10 cellular contexts compared by ENCODE assay signal in genomic region chr4:169179609-169180526, GRCh38.
DNase-seq lines count a peak whose midpoint lies in the region; ATAC-seq and TF ChIP-seq lines count a peak whose summit lies in the region.
"Had no signal": no experiment of that assay in that cellular context is flagged by ENCODE, and none has a peak within 500 bp of the region (broad histone marks: within the 10 kb centered on the region; RNA-seq: fewer than 3 reads in every experiment).

No MANE protein-coding gene starts in this region.

- peaks cover 5% of the 10 kb centered on the region for H3F3A ChIP-seq in smooth muscle cell (ENCODE audit: low read depth)

- no peak overlapping the region for H3K4me3 ChIP-seq in lung
- H3K4me3 ChIP-seq in smooth muscle cell: peak overlapping the region; percentile 24
- H3K4me3 ChIP-seq in ascending aorta: peak overlapping the region in 1 of 2 donors; percentile 34

- intact Hi-C loops in ascending aorta (cut with DNase I): no loop called here

- H3K36me3 ChIP-seq in lung (ENCODE audit: control insufficient read depth in 2 of 2, insufficient read depth in 2 of 2, low read length in 2 of 2) (no peaks in the 10 kb centered on the region), smooth muscle cell (ENCODE audit: low read depth) (no peaks in the 10 kb centered on the region), ascending aorta (no peaks in the 10 kb centered on the region)

- peak; percentile 36 for DNase-seq in NCI-H1417 treated with DMSO at 0.1 percent for 48 hours (lab: John Stamatoyannopoulos, UW)
- peak in 1 of 61 donors; percentile 14 for DNase-seq in caudate nucleus (lab: John Stamatoyannopoulos, UW)
- DNase-seq in lung (ENCODE audit: low spot score): no peak
- DNase-seq in smooth muscle cell (lab: John Stamatoyannopoulos, UW; ENCODE audit: unreplicated experiment): no peak
- no peak for DNase-seq in ascending aorta (ENCODE audit: low spot score in 2 of 2)
- no peak for DNase-seq in ecto neural progenitor cell (ENCODE audit: low spot score)
- DNase-seq in inferior parietal cortex (ENCODE audit: extremely low spot score): no peak
- DNase-seq: naive B cell, T-helper 2 cell had no signal

- peak; percentile 58 for ATAC-seq in lung (ENCODE audit: insufficient read depth, low FRiP score)
- ATAC-seq in HG03354 (IDR thresholded peaks at IDR 0.05; ENCODE audit: poor library complexity, severe bottlenecking, unreplicated experiment): no peak

- no peak overlapping the region for H2AFZ ChIP-seq in smooth muscle cell (ENCODE audit: low read depth)

- H3K27me3 ChIP-seq in lung (ENCODE audit: control insufficient read depth, insufficient read depth) (no peaks in the 10 kb centered on the region), smooth muscle cell (ENCODE audit: low read depth) (no peaks in the 10 kb centered on the region), ascending aorta (no peaks in the 10 kb centered on the region)

- H3K27ac ChIP-seq in caudate nucleus (ENCODE audit: low read depth, low read length): peak overlapping the region; percentile 32
- H3K27ac ChIP-seq in lung (ENCODE audit: low read depth in 1 of 2, low read length in 1 of 2): no peak overlapping the region
- peak overlapping the region; percentile 47 for H3K27ac ChIP-seq in smooth muscle cell (ENCODE audit: low read depth)
- H3K27ac ChIP-seq in ascending aorta: no peak overlapping the region

- H4K20me1 ChIP-seq in smooth muscle cell (ENCODE audit: low read depth): peaks cover 73% of the 10 kb centered on the region

- H3K9me3 ChIP-seq in lung (ENCODE audit: control insufficient read depth in 2 of 2, insufficient read depth in 1 of 2, low read length in 1 of 2): no peaks in the 10 kb centered on the region
- H3K9me3 ChIP-seq in smooth muscle cell (replicated peaks; ENCODE audit: low read depth): no peaks in the 10 kb centered on the region
- no peaks in the 10 kb centered on the region for H3K9me3 ChIP-seq in ascending aorta

- H3K4me1 ChIP-seq in lung (ENCODE audit: control insufficient read depth in 2 of 2, insufficient read depth in 2 of 2, low read length in 2 of 2) (peaks cover 7 to 11% of the 10 kb centered on the region in 2 donors), smooth muscle cell (ENCODE audit: low read depth) (peaks cover 30% of the 10 kb centered on the region), ascending aorta (peaks cover 4 to 7% of the 10 kb centered on the region in 2 donors)

- H3K9ac ChIP-seq in smooth muscle cell (ENCODE audit: low read depth): no peak overlapping the region

- peak overlapping the region; percentile 59 for H3K4me2 ChIP-seq in smooth muscle cell

- TF ChIP-seq CTCF in lung (IDR thresholded peaks at IDR 0.05; ENCODE audit: control extremely low read depth, extremely low read depth) (no peak), smooth muscle cell (IDR thresholded peaks at IDR 0.05; ENCODE audit: borderline replicate concordance, insufficient read depth, poor library complexity, severe bottlenecking) (no peak), ascending aorta (IDR thresholded peaks at IDR 0.05) (no peak)

- peaks cover 73% of the 10 kb centered on the region for H3K79me2 ChIP-seq in smooth muscle cell (ENCODE audit: low read depth)

- WGBS in lung, 2 donors: 51 to 70% methylated on average over 13 of the region's 13 CpGs
- WGBS in smooth muscle cell (ENCODE audit: low lambda C conversion rate): 67% methylated on average over 13 of the region's 13 CpGs

Comparison
In these comparisons a context has a peak if more than half of its experiments do, and no peak if none do; other contexts are left out.
1. H3K27ac ChIP-seq: peak in caudate nucleus (single experiment) and smooth muscle cell (single experiment); none in lung (0 of 2) and ascending aorta (0 of 2).